Comparison of ENCODE assay signal across 8 cellular contexts in genomic region chr4:156169011-156169410, GRCh38.
DNase-seq lines count a peak whose midpoint lies in the region; ATAC-seq and TF ChIP-seq lines count a peak whose summit lies in the region.

No MANE protein-coding gene starts in this region.

- no peaks in the 10 kb centered on the region for H3K27me3 ChIP-seq in esophagus muscularis mucosa

- CTCF ChIA-PET in OCI-LY7 (lab: Charles Lee; ENCODE audit: unreplicated experiment), result no interaction called here

- 40% methylated on average over 3 of the region's 3 CpGs for WGBS in esophagus muscularis mucosa

- H2AFZ ChIP-seq in OCI-LY7 (ENCODE audit: low read length), result no peak overlapping the region

- no peaks in the 10 kb centered on the region for H3K79me2 ChIP-seq in OCI-LY7 (ENCODE audit: insufficient read depth, low read depth, low read length)

- POLR2A ChIA-PET in OCI-LY7 (lab: Charles Lee), result no interaction called here

- TF ChIP-seq POLR2A in esophagus muscularis mucosa (IDR thresholded peaks at IDR 0.05; ENCODE audit: low read depth), result no peak

- TF ChIP-seq EP300 in esophagus muscularis mucosa (IDR thresholded peaks at IDR 0.05), result no peak

- H3K4me1 ChIP-seq in OCI-LY7 (ENCODE audit: insufficient read depth, low read length, poor library complexity, severe bottlenecking) (no peaks in the 10 kb centered on the region), esophagus muscularis mucosa (peaks cover 0 to 10% (median 5%) of the 10 kb centered on the region in 4 donors)

- TF ChIP-seq CTCF in OCI-LY7 (conservative IDR thresholded peaks at IDR 0.05; ENCODE audit: low read length), result peak; percentile 50
- TF ChIP-seq CTCF in esophagus muscularis mucosa (IDR thresholded peaks at IDR 0.05), result peak; percentile 36 to 50 (median 45)

- BruUV-seq in OCI-LY7 (replicated peaks; lab: Mats Ljungman, UMichigan), result no TSS peak

- H3K9me2 ChIP-seq in OCI-LY7 (ENCODE audit: insufficient read depth, low read length), result no peaks in the 10 kb centered on the region

- H3K4me3 ChIP-seq in OCI-LY7 (ENCODE audit: low read depth, low read length, poor library complexity, severe bottlenecking) (no peak overlapping the region), esophagus muscularis mucosa (no peak overlapping the region)

- no peaks in the 10 kb centered on the region for H3K36me3 ChIP-seq in OCI-LY7 (ENCODE audit: insufficient read depth, low read length)
- H3K36me3 ChIP-seq in esophagus muscularis mucosa, result no peaks in the 10 kb centered on the region

- no peak overlapping the region for H3K4me2 ChIP-seq in OCI-LY7 (ENCODE audit: low read length)

- DNase-seq in NCI-H2029 treated with DMSO at 0.1 percent for 48 hours (lab: John Stamatoyannopoulos, UW) (peak; percentile 19), NCI-H2029 (lab: John Stamatoyannopoulos, UW) (no peak), OCI-LY7 (ENCODE audit: low spot score) (peak; percentile 1), esophagus muscularis mucosa (ENCODE audit: extremely low spot score) (no peak), occipital lobe (lab: John Stamatoyannopoulos, UW) (peak; percentile 39)

- H3K27ac ChIP-seq in OCI-LY7 (ENCODE audit: low read depth, low read length, poor library complexity, severe bottlenecking), result no peak overlapping the region
- H3K27ac ChIP-seq in esophagus muscularis mucosa (replicated peaks in 1 of 4), result no peak overlapping the region

- intact Hi-C loops in OCI-LY7 (cut with micrococcal nuclease; ENCODE audit: unreplicated experiment) (loop anchor here (1.0 kb wide), 1 partner anchor 209 kb away; no protein-coding TSS in a partner anchor), esophagus muscularis mucosa (cut with DNase I) (no loop called here)

- H3K9me3 ChIP-seq in OCI-LY7 (ENCODE audit: low read length) (no peaks in the 10 kb centered on the region), esophagus muscularis mucosa (no peaks in the 10 kb centered on the region)

- no peaks in the 10 kb centered on the region for H4K20me1 ChIP-seq in OCI-LY7 (ENCODE audit: insufficient read depth, low read length)

- ATAC-seq in HG03342 (IDR thresholded peaks at IDR 0.05; ENCODE audit: unreplicated experiment), result peak; percentile 72
- no peak for ATAC-seq in GM18517 (IDR thresholded peaks at IDR 0.05; ENCODE audit: unreplicated experiment)
- ATAC-seq in GM19452 (IDR thresholded peaks at IDR 0.05; ENCODE audit: unreplicated experiment), result no peak

Comparison
In these comparisons a context has a peak if more than half of its experiments do, and no peak if none do; other contexts are left out.
1. DNase-seq: peak in NCI-H2029 treated with DMSO at 0.1 percent for 48 hours (single experiment), OCI-LY7 (single experiment) and occipital lobe (single experiment); none in NCI-H2029 (single experiment) and esophagus muscularis mucosa (single experiment).